In genomic region chr2:42142476-42143184, GRCh38 we compare ENCODE assay signal across 8 cellular contexts. TPM values are rescaled to one million over a fixed set of nuclear protein-coding genes. Genes with fewer than 3 reads are reported as not detected.
DNase-seq lines count a peak whose midpoint lies in the region; ATAC-seq and TF ChIP-seq lines count a peak whose summit lies in the region.

No MANE protein-coding gene starts in this region.

- TF ChIP-seq POLR2A in thyroid gland (IDR thresholded peaks at IDR 0.05), result peak in 1 of 2 donors; percentile 39

- H3K4me3 ChIP-seq in ascending aorta (peak overlapping the region in 1 of 2 donors; percentile 40), lower lobe of right lung (no peak overlapping the region), thyroid gland (replicated peaks in 1 of 3) (no peak overlapping the region)

- no peaks in the 10 kb centered on the region for H3K36me3 ChIP-seq in ascending aorta
- no peaks in the 10 kb centered on the region for H3K36me3 ChIP-seq in lower lobe of right lung
- no peaks in the 10 kb centered on the region for H3K36me3 ChIP-seq in thyroid gland

- 31 to 40% methylated on average over 9 of the region's 9 CpGs for WGBS in thyroid gland, 2 donors

- POLR2A ChIA-PET in activated CD4-positive, alpha-beta T cell treated with anti-CD3 and anti-CD28 coated beads, Interleukin-2, amount 10 ng/mL, durations not matched to agents 7 days and 5 days (lab: Charles Lee), result interaction anchor here (0.7 kb wide), 1 partner anchor 997 kb away, joined by 3 read pairs; no protein-coding TSS in a partner anchor
- POLR2A ChIA-PET in activated CD4-positive, alpha-beta T cell treated with anti-CD3 and anti-CD28 coated beads for 36 hours (lab: Charles Lee), result interaction anchor here (1.7 kb wide), 1 partner anchor 10 kb away, joined by 4 read pairs; no protein-coding TSS in a partner anchor

- CTCF ChIA-PET in activated CD4-positive, alpha-beta T cell treated with anti-CD3 and anti-CD28 coated beads, Interleukin-2, amount 10 ng/mL, durations not matched to agents 7 days and 5 days (lab: Charles Lee), result interaction anchor here (1.8 to 3.0 kb wide), 3 partner anchors 8 to 17 kb away, joined by 6 to 10 read pairs (median 7); no protein-coding TSS in a partner anchor
- CTCF ChIA-PET in activated CD4-positive, alpha-beta T cell treated with anti-CD3 and anti-CD28 coated beads for 36 hours (lab: Charles Lee), result interaction anchor here (1.0 to 1.9 kb wide), 7 partner anchors 10 to 97 kb away, joined by 3 to 8 read pairs (median 3); no protein-coding TSS in a partner anchor

- ATAC-seq in activated CD4-positive, alpha-beta T cell treated with anti-CD3 and anti-CD28 coated beads for 36 hours, result no peak
- ATAC-seq in lower lobe of right lung (peak; percentile 84 to 85), HG02759 (IDR thresholded peaks at IDR 0.05; ENCODE audit: unreplicated experiment) (no peak)

- intact Hi-C loops in activated CD4-positive, alpha-beta T cell treated with anti-CD3 and anti-CD28 coated beads for 36 hours (cut with DNase I, micrococcal nuclease), result loop anchor here in 1 of 2 experiments (2.0 kb wide), 1 partner anchor 14 kb away; no protein-coding TSS in a partner anchor
- intact Hi-C loops in ascending aorta (cut with DNase I) (loop anchor here (2.0 kb wide), 2 partner anchors 26 to 40 kb away; partner anchors contain the start of gene EML4), lower lobe of right lung (cut with DNase I) (no loop called here), thyroid gland (cut with DNase I) (no loop called here)

- DNase-seq in activated CD4-positive, alpha-beta T cell treated with anti-CD3 and anti-CD28 coated beads, Interleukin-2, amount 10 ng/mL, durations not matched to agents 7 days and 5 days, result no peak
- DNase-seq in activated CD4-positive, alpha-beta T cell treated with anti-CD3 and anti-CD28 coated beads for 36 hours, result no peak
- DNase-seq in ascending aorta (ENCODE audit: low spot score in 2 of 2) (no peak), lower lobe of right lung (peak; percentile 49), thyroid gland (peak; percentile 74 to 79), NCI-H2171 treated with DMSO at 0.1 percent for 48 hours (lab: John Stamatoyannopoulos, UW) (no peak)
- no peak for DNase-seq in activated CD4-positive, alpha-beta T cell treated with anti-CD3 and anti-CD28 coated beads, Interleukin-2, amount 50 U/mL, for 48 hours

- H3K27me3 Mint-ChIP-seq in activated CD4-positive, alpha-beta T cell treated with anti-CD3 and anti-CD28 coated beads, Interleukin-2, amount 10 ng/mL, durations not matched to agents 7 days and 5 days, result no peaks in the 10 kb centered on the region
- H3K27me3 Mint-ChIP-seq in activated CD4-positive, alpha-beta T cell treated with anti-CD3 and anti-CD28 coated beads for 36 hours, result no peaks in the 10 kb centered on the region

- no peaks in the 10 kb centered on the region for H3K27me3 ChIP-seq in ascending aorta
- H3K27me3 ChIP-seq in lower lobe of right lung (ENCODE audit: low read depth), result no peaks in the 10 kb centered on the region
- H3K27me3 ChIP-seq in thyroid gland, result no peaks in the 10 kb centered on the region

- peaks cover 40% of the 10 kb centered on the region for H3K4me1 Mint-ChIP-seq in activated CD4-positive, alpha-beta T cell treated with anti-CD3 and anti-CD28 coated beads, Interleukin-2, amount 10 ng/mL, durations not matched to agents 7 days and 5 days
- H3K4me1 Mint-ChIP-seq in activated CD4-positive, alpha-beta T cell treated with anti-CD3 and anti-CD28 coated beads for 36 hours, result peaks cover 43% of the 10 kb centered on the region

- H3K9me3 Mint-ChIP-seq in activated CD4-positive, alpha-beta T cell treated with anti-CD3 and anti-CD28 coated beads, Interleukin-2, amount 10 ng/mL, durations not matched to agents 7 days and 5 days, result no peaks in the 10 kb centered on the region
- H3K9me3 Mint-ChIP-seq in activated CD4-positive, alpha-beta T cell treated with anti-CD3 and anti-CD28 coated beads for 36 hours (ENCODE audit: low read depth), result no peaks in the 10 kb centered on the region

- H3K4me1 ChIP-seq in ascending aorta (peaks cover 6 to 34% of the 10 kb centered on the region in 2 donors), lower lobe of right lung (peaks cover 57% of the 10 kb centered on the region), thyroid gland (peaks cover 37 to 63% of the 10 kb centered on the region in 2 donors)

- no peaks in the 10 kb centered on the region for H3K9me3 ChIP-seq in ascending aorta
- H3K9me3 ChIP-seq in lower lobe of right lung, result no peaks in the 10 kb centered on the region
- H3K9me3 ChIP-seq in thyroid gland, result no peaks in the 10 kb centered on the region

- H3K36me3 Mint-ChIP-seq in activated CD4-positive, alpha-beta T cell treated with anti-CD3 and anti-CD28 coated beads, Interleukin-2, amount 10 ng/mL, durations not matched to agents 7 days and 5 days (ENCODE audit: low read depth), result peaks cover 6% of the 10 kb centered on the region
- H3K36me3 Mint-ChIP-seq in activated CD4-positive, alpha-beta T cell treated with anti-CD3 and anti-CD28 coated beads for 36 hours (ENCODE audit: low read depth), result no peaks in the 10 kb centered on the region

- TF ChIP-seq CTCF in ascending aorta (IDR thresholded peaks at IDR 0.05) (no peak), lower lobe of right lung (IDR thresholded peaks at IDR 0.05) (no peak), thyroid gland (IDR thresholded peaks at IDR 0.05) (no peak)

- no peak overlapping the region for H3K4me3 Mint-ChIP-seq in activated CD4-positive, alpha-beta T cell treated with anti-CD3 and anti-CD28 coated beads, Interleukin-2, amount 10 ng/mL, durations not matched to agents 7 days and 5 days
- no peak overlapping the region for H3K4me3 Mint-ChIP-seq in activated CD4-positive, alpha-beta T cell treated with anti-CD3 and anti-CD28 coated beads for 36 hours

- peak overlapping the region; percentile 52 for H3K27ac Mint-ChIP-seq in activated CD4-positive, alpha-beta T cell treated with anti-CD3 and anti-CD28 coated beads, Interleukin-2, amount 10 ng/mL, durations not matched to agents 7 days and 5 days
- H3K27ac Mint-ChIP-seq in activated CD4-positive, alpha-beta T cell treated with anti-CD3 and anti-CD28 coated beads for 36 hours, result no peak overlapping the region

- H3K27ac ChIP-seq in ascending aorta (peak overlapping the region; percentile 65 to 84), lower lobe of right lung (peak overlapping the region; percentile 83), thyroid gland (peak overlapping the region; percentile 90 to 94 (median 91))

RNA-seq across cellular contexts. Expression of gene EML4, which starts 26.5 kb away (rescaled TPM):
- total RNA-seq in activated CD4-positive, alpha-beta T cell treated with anti-CD3 and anti-CD28 coated beads, Interleukin-2, amount 10 ng/mL, durations not matched to agents 7 days and 5 days, result 10 to 100 TPM; 93.8 to 99.6 TPM
- 10 to 100 TPM; 72.1 to 74.1 TPM for total RNA-seq in activated CD4-positive, alpha-beta T cell treated with anti-CD3 and anti-CD28 coated beads for 36 hours
- total RNA-seq in ascending aorta, result 25.2 TPM
- 109 TPM for total RNA-seq in lower lobe of right lung
- 10 to 100 TPM; 52.5 to 67.2 (median 64.7) TPM for total RNA-seq in thyroid gland

Comparison
In these comparisons a context has a peak if more than half of its experiments do, and no peak if none do; other contexts are left out.
1. DNase-seq: peak in lower lobe of right lung (single experiment) and thyroid gland (2 of 2); none in activated CD4-positive, alpha-beta T cell treated with anti-CD3 and anti-CD28 coated beads, Interleukin-2, amount 10 ng/mL, durations not matched to agents 7 days and 5 days (single experiment), activated CD4-positive, alpha-beta T cell treated with anti-CD3 and anti-CD28 coated beads for 36 hours (single experiment), ascending aorta (0 of 2), NCI-H2171 treated with DMSO at 0.1 percent for 48 hours (single experiment) and activated CD4-positive, alpha-beta T cell treated with anti-CD3 and anti-CD28 coated beads, Interleukin-2, amount 50 U/mL, for 48 hours (0 of 2).
2. ATAC-seq: peak in lower lobe of right lung (2 of 2); none in activated CD4-positive, alpha-beta T cell treated with anti-CD3 and anti-CD28 coated beads for 36 hours (single experiment) and HG02759 (single experiment).
3. Peak in every context shown above with its lines, with median percentiles within 50 percentile points of each other: H3K27ac ChIP-seq.